In genomic region chr18:59725177-59725576, GRCh38 we compare ENCODE assay signal across 21 cellular contexts. TPM values are rescaled to one million over a fixed set of nuclear protein-coding genes. Genes with fewer than 3 reads are reported as not detected.
DNase-seq lines count a peak whose midpoint lies in the region; ATAC-seq, FAIRE-seq and TF ChIP-seq lines count a peak whose summit lies in the region.
"Had no signal": no experiment of that assay in that cellular context is flagged by ENCODE, and none has a peak within 500 bp of the region (broad histone marks: within the 10 kb centered on the region; RNA-seq: fewer than 3 reads in every experiment).

No MANE protein-coding gene starts in this region.

- no peak overlapping the region for H3K4me3 ChIP-seq in ACC112 (ENCODE audit: low read depth, low read length)
- H3K4me3 ChIP-seq in astrocyte (ENCODE audit: insufficient read depth, low read depth, low read length): no peak overlapping the region
- H3K4me3 ChIP-seq in fibroblast of the aortic adventitia (ENCODE audit: low read depth, low read length): no peak overlapping the region
- H3K4me3 ChIP-seq: MG63 had no signal

- DNase-seq in HFFc6: peak; percentile 22
- DNase-seq in astrocyte (ENCODE audit: low read depth): peak; percentile 42
- peak; percentile 59 for DNase-seq in fibroblast of the aortic adventitia (ENCODE audit: low read depth)
- DNase-seq in SHP77 (lab: John Stamatoyannopoulos, UW): no peak
- no peak for DNase-seq in stimulated activated naive CD8-positive, alpha-beta T cell treated with anti-CD3 and anti-CD28 coated beads, Interleukin-15, amount 100 ng/mL, for 72 hours
- no peak for DNase-seq in activated T-cell treated with anti-CD3 and anti-CD28 coated beads, Interleukin-2, amount 50 U/mL, for 24 hours
- DNase-seq: COR-L47, DMS53, GDM1, GOT3, MG63, NCI-H1092 treated with DMSO at 0.1 percent for 48 hours, NCI-H1694, NCI-H2107, NCI-H345, NCI-H69 had no signal

- H3K27ac ChIP-seq in ACC112 (ENCODE audit: low read depth, low read length) (peak overlapping the region; percentile 62), astrocyte (ENCODE audit: low read depth, low read length) (no peak overlapping the region)
- H3K27ac ChIP-seq: 22Rv1, C4-2B had no signal

- H3K4me1 ChIP-seq in ACC112 (ENCODE audit: control insufficient read depth, insufficient read depth, low read length, unreplicated experiment): peaks cover 27% of the 10 kb centered on the region
- peaks cover 5% of the 10 kb centered on the region for H3K4me1 ChIP-seq in astrocyte (ENCODE audit: insufficient read depth, low read length)

- peaks cover 8% of the 10 kb centered on the region for H3K9me3 Mint-ChIP-seq in HFFc6
- peaks cover 7% of the 10 kb centered on the region for H3K9me3 Mint-ChIP-seq in astrocyte (ENCODE audit: unreplicated experiment)
- H3K9me3 Mint-ChIP-seq in stimulated activated naive CD8-positive, alpha-beta T cell treated with anti-CD3 and anti-CD28 coated beads, Interleukin-15, amount 100 ng/mL, for 72 hours: no peaks in the 10 kb centered on the region
- H3K9me3 Mint-ChIP-seq in activated T-cell treated with anti-CD3 and anti-CD28 coated beads, Interleukin-2, amount 50 U/mL, for 24 hours: no peaks in the 10 kb centered on the region

- peak overlapping the region; percentile 72 for H3K27ac Mint-ChIP-seq in HFFc6
- H3K27ac Mint-ChIP-seq in astrocyte (ENCODE audit: unreplicated experiment): no peak overlapping the region
- no peak overlapping the region for H3K27ac Mint-ChIP-seq in stimulated activated naive CD8-positive, alpha-beta T cell treated with anti-CD3 and anti-CD28 coated beads, Interleukin-15, amount 100 ng/mL, for 72 hours
- no peak overlapping the region for H3K27ac Mint-ChIP-seq in activated T-cell treated with anti-CD3 and anti-CD28 coated beads, Interleukin-2, amount 50 U/mL, for 24 hours

- H3K36me3 ChIP-seq in ACC112 (ENCODE audit: insufficient read depth, low read length) (no peaks in the 10 kb centered on the region), astrocyte (ENCODE audit: insufficient read depth, low read length) (no peaks in the 10 kb centered on the region)
- H3K36me3 ChIP-seq: MG63 had no signal

- no peaks in the 10 kb centered on the region for H3K27me3 ChIP-seq in ACC112 (ENCODE audit: insufficient read depth, low read length)
- H3K27me3 ChIP-seq in astrocyte (ENCODE audit: insufficient read depth, low read length): no peaks in the 10 kb centered on the region
- H3K27me3 ChIP-seq: MG63 had no signal

- TF ChIP-seq CTCF in HFFc6 (IDR thresholded peaks at IDR 0.05): no peak
- TF ChIP-seq CTCF in astrocyte (IDR thresholded peaks at IDR 0.05; ENCODE audit: insufficient read depth, low read depth, low read length): no peak
- no peak for TF ChIP-seq CTCF in fibroblast of the aortic adventitia (IDR thresholded peaks at IDR 0.05; ENCODE audit: insufficient read depth, low read length)

- peaks cover 6% of the 10 kb centered on the region for H3K36me3 Mint-ChIP-seq in HFFc6 (ENCODE audit: low read depth)
- no peaks in the 10 kb centered on the region for H3K36me3 Mint-ChIP-seq in astrocyte (ENCODE audit: low read depth, unreplicated experiment)
- H3K36me3 Mint-ChIP-seq in activated T-cell treated with anti-CD3 and anti-CD28 coated beads, Interleukin-2, amount 50 U/mL, for 24 hours (ENCODE audit: low read depth): no peaks in the 10 kb centered on the region

- FAIRE-seq in astrocyte (lab: Jason Lieb, UNC): no peak
- FAIRE-seq: HepG2 had no signal

- H3K9me3 ChIP-seq in astrocyte (ENCODE audit: insufficient read depth, low read depth, low read length): peaks cover 3% of the 10 kb centered on the region

- H3K79me2 ChIP-seq in ACC112 (ENCODE audit: control insufficient read depth, insufficient read depth, low read length, unreplicated experiment) (no peaks in the 10 kb centered on the region), astrocyte (ENCODE audit: insufficient read depth, low read length) (no peaks in the 10 kb centered on the region)

- H2AFZ ChIP-seq in ACC112 (ENCODE audit: low read length, unreplicated experiment): peak overlapping the region; percentile 74
- no peak overlapping the region for H2AFZ ChIP-seq in astrocyte (ENCODE audit: low read depth, low read length)

- no peaks in the 10 kb centered on the region for H4K20me1 ChIP-seq in astrocyte (ENCODE audit: insufficient read depth, low read length)

- no peak overlapping the region for H3K4me2 ChIP-seq in astrocyte (ENCODE audit: low read length)

- H3K4me3 Mint-ChIP-seq in HFFc6 (peak overlapping the region; percentile 8), astrocyte (ENCODE audit: unreplicated experiment) (no peak overlapping the region)
- H3K4me3 Mint-ChIP-seq in stimulated activated naive CD8-positive, alpha-beta T cell treated with anti-CD3 and anti-CD28 coated beads, Interleukin-15, amount 100 ng/mL, for 72 hours: no peak overlapping the region
- no peak overlapping the region for H3K4me3 Mint-ChIP-seq in activated T-cell treated with anti-CD3 and anti-CD28 coated beads, Interleukin-2, amount 50 U/mL, for 24 hours

- no peak for ATAC-seq in stimulated activated naive CD8-positive, alpha-beta T cell treated with anti-CD3 and anti-CD28 coated beads, Interleukin-15, amount 100 ng/mL, for 72 hours
- ATAC-seq in GM21717 (IDR thresholded peaks at IDR 0.05; ENCODE audit: unreplicated experiment): no peak
- ATAC-seq: HepG2 had no signal

- peaks cover 43% of the 10 kb centered on the region for H3K4me1 Mint-ChIP-seq in HFFc6 (ENCODE audit: low read depth)
- peaks cover 3% of the 10 kb centered on the region for H3K4me1 Mint-ChIP-seq in astrocyte (ENCODE audit: low read depth, unreplicated experiment)
- H3K4me1 Mint-ChIP-seq in stimulated activated naive CD8-positive, alpha-beta T cell treated with anti-CD3 and anti-CD28 coated beads, Interleukin-15, amount 100 ng/mL, for 72 hours: no peaks in the 10 kb centered on the region
- H3K4me1 Mint-ChIP-seq in activated T-cell treated with anti-CD3 and anti-CD28 coated beads, Interleukin-2, amount 50 U/mL, for 24 hours (ENCODE audit: low read depth): no peaks in the 10 kb centered on the region

- H3K27me3 Mint-ChIP-seq in HFFc6 (ENCODE audit: insufficient read depth): no peaks in the 10 kb centered on the region
- no peaks in the 10 kb centered on the region for H3K27me3 Mint-ChIP-seq in astrocyte (ENCODE audit: low read depth, unreplicated experiment)
- no peaks in the 10 kb centered on the region for H3K27me3 Mint-ChIP-seq in stimulated activated naive CD8-positive, alpha-beta T cell treated with anti-CD3 and anti-CD28 coated beads, Interleukin-15, amount 100 ng/mL, for 72 hours
- H3K27me3 Mint-ChIP-seq in activated T-cell treated with anti-CD3 and anti-CD28 coated beads, Interleukin-2, amount 50 U/mL, for 24 hours: peaks cover 9% of the 10 kb centered on the region

- no peak overlapping the region for H3K9ac ChIP-seq in astrocyte (ENCODE audit: low read length)

RNA-seq across cellular contexts. Expression of gene CCBE1, which starts 28.0 kb away (rescaled TPM):
- 100 to 1,000 TPM; 161 to 223 (median 206) TPM for total RNA-seq in HFFc6 (2021; fragmentation: NEBNext Ultra II Directional; extraction: Animal tissue kit (Norgen Biotek cat#: 25700))
- total RNA-seq in astrocyte (2.7 and 4.1 TPM in 2 replicates), fibroblast of the aortic adventitia (ENCODE audit: low replicate concordance) (16.2 and 35.3 TPM in 2 replicates)
- total RNA-seq: HepG2 had no signal

Comparison
In these comparisons a context has a peak if more than half of its experiments do, and no peak if none do; other contexts are left out.
1. DNase-seq: peak in HFFc6 (single experiment), astrocyte (single experiment) and fibroblast of the aortic adventitia (single experiment); none in SHP77 (0 of 2), stimulated activated naive CD8-positive, alpha-beta T cell treated with anti-CD3 and anti-CD28 coated beads, Interleukin-15, amount 100 ng/mL, for 72 hours (0 of 2) and activated T-cell treated with anti-CD3 and anti-CD28 coated beads, Interleukin-2, amount 50 U/mL, for 24 hours (single experiment).